ENCODE assay signal across 1 cellular context in the genomic region with DNA sequence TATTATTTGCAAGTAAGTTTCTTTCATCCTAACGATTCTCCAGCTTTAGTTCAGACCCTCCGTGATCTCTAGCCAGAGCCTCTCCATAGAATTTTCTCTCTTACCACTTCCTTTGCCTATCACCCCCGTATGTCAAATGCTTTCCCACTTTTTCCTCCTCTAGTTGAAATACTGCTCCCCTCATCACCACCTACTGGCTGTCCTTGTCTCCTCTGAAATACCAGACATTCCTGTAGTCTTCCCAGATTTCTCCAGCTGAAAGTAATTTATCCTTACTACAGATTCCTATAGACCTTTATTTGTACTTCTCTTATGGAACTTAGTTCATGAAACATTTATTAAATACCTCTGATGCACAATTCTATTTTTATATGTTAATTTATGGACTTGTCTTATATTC.
TF ChIP-seq lines count a peak whose summit lies in the region.

No MANE protein-coding gene starts in this region.

TF ChIP-seq in GM23338, 12 proteins besides CTCF, POLR2A, EP300 and RAD21 (continued from another document):
- TF ChIP-seq ZNF462 (CRISPR knock-in tag; IDR thresholded peaks at IDR 0.05) (no peak), JUNB (IDR thresholded peaks at IDR 0.05; ENCODE audit: unreplicated experiment) (no peak), ZNF331 (CRISPR knock-in tag; IDR thresholded peaks at IDR 0.05; ENCODE audit: low read depth) (no peak), ZNF114 (CRISPR knock-in tag; IDR thresholded peaks at IDR 0.05) (no peak), POLR2AphosphoS5 (IDR thresholded peaks at IDR 0.05; ENCODE audit: low read depth) (no peak)
- TF ChIP-seq, protein P1, sequence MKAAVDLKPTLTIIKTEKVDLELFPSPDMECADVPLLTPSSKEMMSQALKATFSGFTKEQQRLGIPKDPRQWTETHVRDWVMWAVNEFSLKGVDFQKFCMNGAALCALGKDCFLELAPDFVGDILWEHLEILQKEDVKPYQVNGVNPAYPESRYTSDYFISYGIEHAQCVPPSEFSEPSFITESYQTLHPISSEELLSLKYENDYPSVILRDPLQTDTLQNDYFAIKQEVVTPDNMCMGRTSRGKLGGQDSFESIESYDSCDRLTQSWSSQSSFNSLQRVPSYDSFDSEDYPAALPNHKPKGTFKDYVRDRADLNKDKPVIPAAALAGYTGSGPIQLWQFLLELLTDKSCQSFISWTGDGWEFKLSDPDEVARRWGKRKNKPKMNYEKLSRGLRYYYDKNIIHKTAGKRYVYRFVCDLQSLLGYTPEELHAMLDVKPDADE (IDR thresholded peaks at IDR 0.05) = no peak
